21 cellular contexts compared by ENCODE assay signal in genomic region chr4:186703510-186703909, GRCh38. TPM values are rescaled to one million over a fixed set of nuclear protein-coding genes. Genes with fewer than 3 reads are reported as not detected.
"Had no signal": no experiment of that assay in that cellular context is flagged by ENCODE, and none has a peak within 500 bp of the region (broad histone marks: within the 10 kb centered on the region; RNA-seq: fewer than 3 reads in every experiment).

No MANE protein-coding gene starts in this region.

- H3K27me3 ChIP-seq: neutrophil, stomach, testis, vagina had no signal

- H3K36me3 Mint-ChIP-seq: activated naive CD8-positive, alpha-beta T cell treated with anti-CD3 and anti-CD28 coated beads, Interleukin-2, amount 10 ng/mL, durations not matched to agents 7 days and 5 days; immature natural killer cell; naive B cell; T-cell had no signal

- H3K27me3 Mint-ChIP-seq: activated naive CD8-positive, alpha-beta T cell treated with anti-CD3 and anti-CD28 coated beads, Interleukin-2, amount 10 ng/mL, durations not matched to agents 7 days and 5 days; naive B cell; T-cell had no signal

- H3K27ac ChIP-seq: neutrophil, prostate gland, SK-N-MC, vagina had no signal

- ATAC-seq: activated CD4-positive, CD25-positive, alpha-beta regulatory T cell treated with anti-CD3 and anti-CD28 coated beads, Interleukin-2, amount 50 U/mL, for 24 hours; esophagus mucosa; T-cell had no signal

- H3K36me3 ChIP-seq: neutrophil had no signal

- H3K4me3 ChIP-seq: lung, prostate gland, SK-N-MC, stomach, testis, vagina had no signal

- H3K9me3 ChIP-seq: neutrophil, prostate gland, stomach, testis, vagina had no signal

- H3K4me3 Mint-ChIP-seq: activated naive CD8-positive, alpha-beta T cell treated with anti-CD3 and anti-CD28 coated beads, Interleukin-2, amount 10 ng/mL, durations not matched to agents 7 days and 5 days; activated T-helper 1 cell treated with anti-CD3 and anti-CD28 coated beads, Interleukin-12 subunit alpha, Interleukin-12 subunit beta, Interleukin-2, Interleukin-4 antibody, amounts not matched to agents 30 ng/mL and 10 ng/mL and 1 ng/mL, durations not matched to agents 14 hours and 24 hours and 36 hours; immature natural killer cell; naive B cell; T-cell had no signal

- H3K27ac Mint-ChIP-seq: activated naive CD8-positive, alpha-beta T cell treated with anti-CD3 and anti-CD28 coated beads, Interleukin-2, amount 10 ng/mL, durations not matched to agents 7 days and 5 days; activated T-helper 1 cell treated with anti-CD3 and anti-CD28 coated beads, Interleukin-12 subunit alpha, Interleukin-12 subunit beta, Interleukin-2, Interleukin-4 antibody, amounts not matched to agents 30 ng/mL and 10 ng/mL and 1 ng/mL, durations not matched to agents 14 hours and 24 hours and 36 hours; immature natural killer cell; naive B cell; T-cell had no signal

- DNase-seq: activated naive CD4-positive, alpha-beta T cell; activated naive CD8-positive, alpha-beta T cell treated with anti-CD3 and anti-CD28 coated beads, Interleukin-2, amount 10 ng/mL, durations not matched to agents 7 days and 5 days; cerebellar nuclear complex; foreskin fibroblast; immature natural killer cell; naive B cell; stimulated activated CD4-positive, alpha-beta T cell treated with anti-CD3 and anti-CD28 coated beads, Interleukin-12 subunit alpha, Interleukin-12 subunit beta, amount 100 ng/mL, for 4 hours; stimulated activated CD4-positive, alpha-beta T cell treated with anti-CD3 and anti-CD28 coated beads, Interleukin-2, amount 100 ng/mL, for 24 hours; stomach; T-cell; T-helper 9 cell; testis had no signal

- H3K4me1 Mint-ChIP-seq: activated naive CD8-positive, alpha-beta T cell treated with anti-CD3 and anti-CD28 coated beads, Interleukin-2, amount 10 ng/mL, durations not matched to agents 7 days and 5 days; immature natural killer cell; naive B cell; T-cell had no signal

RNA-seq across cellular contexts. Expression of gene FAT1, which starts 20.1 kb away (rescaled TPM):
- total RNA-seq: activated CD8-positive, alpha-beta memory T cell treated with anti-CD3 and anti-CD28 coated beads for 36 hours; activated naive CD8-positive, alpha-beta T cell treated with anti-CD3 and anti-CD28 coated beads, Interleukin-2, amount 10 ng/mL, durations not matched to agents 7 days and 5 days had no signal
